ENCODE assay signal across 1 cellular context in the genomic region with DNA sequence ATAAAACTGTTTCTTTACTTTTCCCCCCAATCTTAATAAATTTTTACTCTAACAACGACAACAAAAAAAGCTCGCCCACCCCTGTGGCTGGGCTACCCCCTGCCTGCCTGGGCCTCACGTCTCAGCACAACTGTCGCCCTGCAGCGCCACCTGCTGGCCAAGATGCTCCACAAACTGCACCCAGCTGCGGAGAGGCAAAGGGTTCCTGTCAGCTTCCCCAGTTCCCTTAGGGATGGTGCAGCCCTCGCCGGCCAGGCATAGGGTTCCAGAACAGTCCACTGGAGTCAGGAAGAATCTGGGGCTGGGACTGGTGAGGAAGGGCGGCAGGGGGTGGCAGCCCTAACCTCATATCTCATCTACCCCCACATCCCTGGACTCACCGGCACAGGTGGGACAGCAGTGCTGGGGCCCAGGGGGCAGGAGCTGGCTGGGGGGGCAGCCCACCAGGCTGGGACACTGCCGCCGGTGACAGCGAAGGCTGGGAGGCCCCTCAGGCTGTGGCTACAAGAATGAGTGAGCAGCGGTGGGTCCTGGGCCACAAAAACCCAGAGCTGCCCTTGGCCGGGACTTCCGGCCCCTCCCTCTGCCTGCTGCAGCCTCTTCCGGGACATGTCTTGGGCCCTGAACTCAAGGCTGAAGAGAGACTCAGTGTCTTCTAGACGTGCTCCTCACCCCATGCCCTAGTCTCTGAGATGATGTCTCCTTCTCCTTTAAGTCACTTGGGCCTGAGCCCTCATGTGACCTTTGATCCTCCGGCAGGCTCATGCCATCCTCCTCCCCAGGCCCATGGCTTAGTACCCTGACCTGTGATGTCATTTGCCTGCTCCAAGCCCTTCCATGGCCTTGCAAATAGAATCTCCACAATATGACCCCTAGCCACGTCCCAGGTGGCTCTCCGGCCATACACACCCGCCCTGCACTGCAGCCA.
TF ChIP-seq lines count a peak whose summit lies in the region.

No MANE protein-coding gene starts in this region.

TF ChIP-seq in K562, 482 proteins besides CTCF, POLR2A, EP300 and RAD21 (continued from another document and continues in another):
- TF ChIP-seq, protein P1, sequence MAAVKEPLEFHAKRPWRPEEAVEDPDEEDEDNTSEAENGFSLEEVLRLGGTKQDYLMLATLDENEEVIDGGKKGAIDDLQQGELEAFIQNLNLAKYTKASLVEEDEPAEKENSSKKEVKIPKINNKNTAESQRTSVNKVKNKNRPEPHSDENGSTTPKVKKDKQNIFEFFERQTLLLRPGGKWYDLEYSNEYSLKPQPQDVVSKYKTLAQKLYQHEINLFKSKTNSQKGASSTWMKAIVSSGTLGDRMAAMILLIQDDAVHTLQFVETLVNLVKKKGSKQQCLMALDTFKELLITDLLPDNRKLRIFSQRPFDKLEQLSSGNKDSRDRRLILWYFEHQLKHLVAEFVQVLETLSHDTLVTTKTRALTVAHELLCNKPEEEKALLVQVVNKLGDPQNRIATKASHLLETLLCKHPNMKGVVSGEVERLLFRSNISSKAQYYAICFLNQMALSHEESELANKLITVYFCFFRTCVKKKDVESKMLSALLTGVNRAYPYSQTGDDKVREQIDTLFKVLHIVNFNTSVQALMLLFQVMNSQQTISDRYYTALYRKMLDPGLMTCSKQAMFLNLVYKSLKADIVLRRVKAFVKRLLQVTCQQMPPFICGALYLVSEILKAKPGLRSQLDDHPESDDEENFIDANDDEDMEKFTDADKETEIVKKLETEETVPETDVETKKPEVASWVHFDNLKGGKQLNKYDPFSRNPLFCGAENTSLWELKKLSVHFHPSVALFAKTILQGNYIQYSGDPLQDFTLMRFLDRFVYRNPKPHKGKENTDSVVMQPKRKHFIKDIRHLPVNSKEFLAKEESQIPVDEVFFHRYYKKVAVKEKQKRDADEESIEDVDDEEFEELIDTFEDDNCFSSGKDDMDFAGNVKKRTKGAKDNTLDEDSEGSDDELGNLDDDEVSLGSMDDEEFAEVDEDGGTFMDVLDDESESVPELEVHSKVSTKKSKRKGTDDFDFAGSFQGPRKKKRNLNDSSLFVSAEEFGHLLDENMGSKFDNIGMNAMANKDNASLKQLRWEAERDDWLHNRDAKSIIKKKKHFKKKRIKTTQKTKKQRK (IDR thresholded peaks at IDR 0.05; ENCODE audit: borderline replicate concordance, low read depth, low read length) = peak; percentile 72; the same call in 1 of the 2 replicates
- TF ChIP-seq, protein P2, sequence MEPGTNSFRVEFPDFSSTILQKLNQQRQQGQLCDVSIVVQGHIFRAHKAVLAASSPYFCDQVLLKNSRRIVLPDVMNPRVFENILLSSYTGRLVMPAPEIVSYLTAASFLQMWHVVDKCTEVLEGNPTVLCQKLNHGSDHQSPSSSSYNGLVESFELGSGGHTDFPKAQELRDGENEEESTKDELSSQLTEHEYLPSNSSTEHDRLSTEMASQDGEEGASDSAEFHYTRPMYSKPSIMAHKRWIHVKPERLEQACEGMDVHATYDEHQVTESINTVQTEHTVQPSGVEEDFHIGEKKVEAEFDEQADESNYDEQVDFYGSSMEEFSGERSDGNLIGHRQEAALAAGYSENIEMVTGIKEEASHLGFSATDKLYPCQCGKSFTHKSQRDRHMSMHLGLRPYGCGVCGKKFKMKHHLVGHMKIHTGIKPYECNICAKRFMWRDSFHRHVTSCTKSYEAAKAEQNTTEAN (CRISPR knock-in tag; IDR thresholded peaks at IDR 0.05) = no peak
- TF ChIP-seq DMBX1 (CRISPR knock-in tag; IDR thresholded peaks at IDR 0.05; ENCODE audit: borderline replicate concordance) (no peak), KHSRP (IDR thresholded peaks at IDR 0.05) (no peak), TSC22D4 (tag; IDR thresholded peaks at IDR 0.05) (no peak), SMAD1 (IDR thresholded peaks at IDR 0.05; ENCODE audit: low read depth, low read length, partially characterized antibody) (no peak), ZNF436 (CRISPR knock-in tag; IDR thresholded peaks at IDR 0.05) (no peak), MEF2A (IDR thresholded peaks at IDR 0.05; ENCODE audit: control insufficient read depth, low read depth, low read length) (no peak; the same call in 1 of the 2 replicates), MYC (IDR thresholded peaks at IDR 0.05; ENCODE audit: low read depth, low read length) (no peak), MYC (CRISPR knock-in tag; IDR thresholded peaks at IDR 0.05; ENCODE audit: borderline replicate concordance, low read depth) (no peak), FOXJ3 (CRISPR knock-in tag; IDR thresholded peaks at IDR 0.05) (no peak), ZNF324 (CRISPR knock-in tag; IDR thresholded peaks at IDR 0.05) (no peak), DDX20 (tag; IDR thresholded peaks at IDR 0.05; ENCODE audit: low read depth) (no peak), RBM15 (IDR thresholded peaks at IDR 0.05; ENCODE audit: insufficient read depth, low read length) (no peak), SETDB1 (IDR thresholded peaks at IDR 0.05; ENCODE audit: low read length) (no peak), MYBL2 (IDR thresholded peaks at IDR 0.05; ENCODE audit: low read depth) (no peak), MYBL2 (CRISPR knock-in tag; IDR thresholded peaks at IDR 0.05; ENCODE audit: borderline replicate concordance) (no peak), HDAC6 (IDR thresholded peaks at IDR 0.05; ENCODE audit: low read depth, low read length) (no peak), ZNF316 (IDR thresholded peaks at IDR 0.05) (no peak), FIP1L1 (IDR thresholded peaks at IDR 0.05; ENCODE audit: low read depth, low read length, poor library complexity, severe bottlenecking) (no peak), CXXC5 (CRISPR knock-in tag; IDR thresholded peaks at IDR 0.05) (peak; percentile 54), ESRRB (CRISPR knock-in tag; IDR thresholded peaks at IDR 0.05; ENCODE audit: borderline replicate concordance) (no peak), ZNF444 (CRISPR knock-in tag; IDR thresholded peaks at IDR 0.05) (no peak), BDP1 (IDR thresholded peaks at IDR 0.05; ENCODE audit: insufficient read depth, insufficient read length) (no peak), BRF1 (IDR thresholded peaks at IDR 0.05; ENCODE audit: borderline replicate concordance, extremely low read depth, insufficient read length) (no peak), SP1 (CRISPR knock-in tag; IDR thresholded peaks at IDR 0.05) (peak; percentile 79)
- TF ChIP-seq, protein P3, sequence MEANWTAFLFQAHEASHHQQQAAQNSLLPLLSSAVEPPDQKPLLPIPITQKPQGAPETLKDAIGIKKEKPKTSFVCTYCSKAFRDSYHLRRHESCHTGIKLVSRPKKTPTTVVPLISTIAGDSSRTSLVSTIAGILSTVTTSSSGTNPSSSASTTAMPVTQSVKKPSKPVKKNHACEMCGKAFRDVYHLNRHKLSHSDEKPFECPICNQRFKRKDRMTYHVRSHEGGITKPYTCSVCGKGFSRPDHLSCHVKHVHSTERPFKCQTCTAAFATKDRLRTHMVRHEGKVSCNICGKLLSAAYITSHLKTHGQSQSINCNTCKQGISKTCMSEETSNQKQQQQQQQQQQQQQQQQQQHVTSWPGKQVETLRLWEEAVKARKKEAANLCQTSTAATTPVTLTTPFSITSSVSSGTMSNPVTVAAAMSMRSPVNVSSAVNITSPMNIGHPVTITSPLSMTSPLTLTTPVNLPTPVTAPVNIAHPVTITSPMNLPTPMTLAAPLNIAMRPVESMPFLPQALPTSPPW (CRISPR knock-in tag; IDR thresholded peaks at IDR 0.05) = peak; percentile 44
- TF ChIP-seq, protein P4, sequence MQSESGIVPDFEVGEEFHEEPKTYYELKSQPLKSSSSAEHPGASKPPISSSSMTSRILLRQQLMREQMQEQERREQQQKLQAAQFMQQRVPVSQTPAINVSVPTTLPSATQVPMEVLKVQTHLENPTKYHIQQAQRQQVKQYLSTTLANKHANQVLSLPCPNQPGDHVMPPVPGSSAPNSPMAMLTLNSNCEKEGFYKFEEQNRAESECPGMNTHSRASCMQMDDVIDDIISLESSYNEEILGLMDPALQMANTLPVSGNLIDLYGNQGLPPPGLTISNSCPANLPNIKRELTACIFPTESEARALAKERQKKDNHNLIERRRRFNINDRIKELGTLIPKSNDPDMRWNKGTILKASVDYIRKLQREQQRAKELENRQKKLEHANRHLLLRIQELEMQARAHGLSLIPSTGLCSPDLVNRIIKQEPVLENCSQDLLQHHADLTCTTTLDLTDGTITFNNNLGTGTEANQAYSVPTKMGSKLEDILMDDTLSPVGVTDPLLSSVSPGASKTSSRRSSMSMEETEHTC (IDR thresholded peaks at IDR 0.05) = no peak
- TF ChIP-seq, protein P5, sequence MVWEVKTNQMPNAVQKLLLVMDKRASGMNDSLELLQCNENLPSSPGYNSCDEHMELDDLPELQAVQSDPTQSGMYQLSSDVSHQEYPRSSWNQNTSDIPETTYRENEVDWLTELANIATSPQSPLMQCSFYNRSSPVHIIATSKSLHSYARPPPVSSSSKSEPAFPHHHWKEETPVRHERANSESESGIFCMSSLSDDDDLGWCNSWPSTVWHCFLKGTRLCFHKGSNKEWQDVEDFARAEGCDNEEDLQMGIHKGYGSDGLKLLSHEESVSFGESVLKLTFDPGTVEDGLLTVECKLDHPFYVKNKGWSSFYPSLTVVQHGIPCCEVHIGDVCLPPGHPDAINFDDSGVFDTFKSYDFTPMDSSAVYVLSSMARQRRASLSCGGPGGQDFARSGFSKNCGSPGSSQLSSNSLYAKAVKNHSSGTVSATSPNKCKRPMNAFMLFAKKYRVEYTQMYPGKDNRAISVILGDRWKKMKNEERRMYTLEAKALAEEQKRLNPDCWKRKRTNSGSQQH (CRISPR knock-in tag; IDR thresholded peaks at IDR 0.05) = no peak
- TF ChIP-seq, protein P6, sequence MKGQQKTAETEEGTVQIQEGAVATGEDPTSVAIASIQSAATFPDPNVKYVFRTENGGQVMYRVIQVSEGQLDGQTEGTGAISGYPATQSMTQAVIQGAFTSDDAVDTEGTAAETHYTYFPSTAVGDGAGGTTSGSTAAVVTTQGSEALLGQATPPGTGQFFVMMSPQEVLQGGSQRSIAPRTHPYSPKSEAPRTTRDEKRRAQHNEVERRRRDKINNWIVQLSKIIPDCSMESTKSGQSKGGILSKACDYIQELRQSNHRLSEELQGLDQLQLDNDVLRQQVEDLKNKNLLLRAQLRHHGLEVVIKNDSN (CRISPR knock-in tag; IDR thresholded peaks at IDR 0.05) = no peak
- TF ChIP-seq, protein P7, sequence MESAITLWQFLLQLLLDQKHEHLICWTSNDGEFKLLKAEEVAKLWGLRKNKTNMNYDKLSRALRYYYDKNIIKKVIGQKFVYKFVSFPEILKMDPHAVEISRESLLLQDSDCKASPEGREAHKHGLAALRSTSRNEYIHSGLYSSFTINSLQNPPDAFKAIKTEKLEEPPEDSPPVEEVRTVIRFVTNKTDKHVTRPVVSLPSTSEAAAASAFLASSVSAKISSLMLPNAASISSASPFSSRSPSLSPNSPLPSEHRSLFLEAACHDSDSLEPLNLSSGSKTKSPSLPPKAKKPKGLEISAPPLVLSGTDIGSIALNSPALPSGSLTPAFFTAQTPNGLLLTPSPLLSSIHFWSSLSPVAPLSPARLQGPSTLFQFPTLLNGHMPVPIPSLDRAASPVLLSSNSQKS (CRISPR knock-in tag; IDR thresholded peaks at IDR 0.05) = no peak
- TF ChIP-seq, protein P8, sequence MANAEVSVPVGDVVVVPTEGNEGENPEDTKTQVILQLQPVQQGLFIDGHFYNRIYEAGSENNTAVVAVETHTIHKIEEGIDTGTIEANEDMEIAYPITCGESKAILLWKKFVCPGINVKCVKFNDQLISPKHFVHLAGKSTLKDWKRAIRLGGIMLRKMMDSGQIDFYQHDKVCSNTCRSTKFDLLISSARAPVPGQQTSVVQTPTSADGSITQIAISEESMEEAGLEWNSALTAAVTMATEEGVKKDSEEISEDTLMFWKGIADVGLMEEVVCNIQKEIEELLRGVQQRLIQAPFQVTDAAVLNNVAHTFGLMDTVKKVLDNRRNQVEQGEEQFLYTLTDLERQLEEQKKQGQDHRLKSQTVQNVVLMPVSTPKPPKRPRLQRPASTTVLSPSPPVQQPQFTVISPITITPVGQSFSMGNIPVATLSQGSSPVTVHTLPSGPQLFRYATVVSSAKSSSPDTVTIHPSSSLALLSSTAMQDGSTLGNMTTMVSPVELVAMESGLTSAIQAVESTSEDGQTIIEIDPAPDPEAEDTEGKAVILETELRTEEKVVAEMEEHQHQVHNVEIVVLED (CRISPR knock-in tag; IDR thresholded peaks at IDR 0.05) = no peak
- TF ChIP-seq, protein P9, sequence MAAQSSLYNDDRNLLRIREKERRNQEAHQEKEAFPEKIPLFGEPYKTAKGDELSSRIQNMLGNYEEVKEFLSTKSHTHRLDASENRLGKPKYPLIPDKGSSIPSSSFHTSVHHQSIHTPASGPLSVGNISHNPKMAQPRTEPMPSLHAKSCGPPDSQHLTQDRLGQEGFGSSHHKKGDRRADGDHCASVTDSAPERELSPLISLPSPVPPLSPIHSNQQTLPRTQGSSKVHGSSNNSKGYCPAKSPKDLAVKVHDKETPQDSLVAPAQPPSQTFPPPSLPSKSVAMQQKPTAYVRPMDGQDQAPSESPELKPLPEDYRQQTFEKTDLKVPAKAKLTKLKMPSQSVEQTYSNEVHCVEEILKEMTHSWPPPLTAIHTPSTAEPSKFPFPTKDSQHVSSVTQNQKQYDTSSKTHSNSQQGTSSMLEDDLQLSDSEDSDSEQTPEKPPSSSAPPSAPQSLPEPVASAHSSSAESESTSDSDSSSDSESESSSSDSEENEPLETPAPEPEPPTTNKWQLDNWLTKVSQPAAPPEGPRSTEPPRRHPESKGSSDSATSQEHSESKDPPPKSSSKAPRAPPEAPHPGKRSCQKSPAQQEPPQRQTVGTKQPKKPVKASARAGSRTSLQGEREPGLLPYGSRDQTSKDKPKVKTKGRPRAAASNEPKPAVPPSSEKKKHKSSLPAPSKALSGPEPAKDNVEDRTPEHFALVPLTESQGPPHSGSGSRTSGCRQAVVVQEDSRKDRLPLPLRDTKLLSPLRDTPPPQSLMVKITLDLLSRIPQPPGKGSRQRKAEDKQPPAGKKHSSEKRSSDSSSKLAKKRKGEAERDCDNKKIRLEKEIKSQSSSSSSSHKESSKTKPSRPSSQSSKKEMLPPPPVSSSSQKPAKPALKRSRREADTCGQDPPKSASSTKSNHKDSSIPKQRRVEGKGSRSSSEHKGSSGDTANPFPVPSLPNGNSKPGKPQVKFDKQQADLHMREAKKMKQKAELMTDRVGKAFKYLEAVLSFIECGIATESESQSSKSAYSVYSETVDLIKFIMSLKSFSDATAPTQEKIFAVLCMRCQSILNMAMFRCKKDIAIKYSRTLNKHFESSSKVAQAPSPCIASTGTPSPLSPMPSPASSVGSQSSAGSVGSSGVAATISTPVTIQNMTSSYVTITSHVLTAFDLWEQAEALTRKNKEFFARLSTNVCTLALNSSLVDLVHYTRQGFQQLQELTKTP (IDR thresholded peaks at IDR 0.05; ENCODE audit: low read depth in 1 of 2, partially characterized antibody in 2 of 2) = no peak
- TF ChIP-seq, protein P10, sequence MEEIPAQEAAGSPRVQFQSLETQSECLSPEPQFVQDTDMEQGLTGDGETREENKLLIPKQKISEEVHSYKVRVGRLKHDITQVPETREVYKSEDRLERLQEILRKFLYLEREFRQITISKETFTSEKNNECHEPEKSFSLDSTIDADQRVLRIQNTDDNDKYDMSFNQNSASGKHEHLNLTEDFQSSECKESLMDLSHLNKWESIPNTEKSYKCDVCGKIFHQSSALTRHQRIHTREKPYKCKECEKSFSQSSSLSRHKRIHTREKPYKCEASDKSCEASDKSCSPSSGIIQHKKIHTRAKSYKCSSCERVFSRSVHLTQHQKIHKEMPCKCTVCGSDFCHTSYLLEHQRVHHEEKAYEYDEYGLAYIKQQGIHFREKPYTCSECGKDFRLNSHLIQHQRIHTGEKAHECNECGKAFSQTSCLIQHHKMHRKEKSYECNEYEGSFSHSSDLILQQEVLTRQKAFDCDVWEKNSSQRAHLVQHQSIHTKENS (CRISPR knock-in tag; IDR thresholded peaks at IDR 0.05) = no peak
- TF ChIP-seq, protein P11, sequence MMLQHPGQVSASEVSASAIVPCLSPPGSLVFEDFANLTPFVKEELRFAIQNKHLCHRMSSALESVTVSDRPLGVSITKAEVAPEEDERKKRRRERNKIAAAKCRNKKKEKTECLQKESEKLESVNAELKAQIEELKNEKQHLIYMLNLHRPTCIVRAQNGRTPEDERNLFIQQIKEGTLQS (IDR thresholded peaks at IDR 0.05) = no peak
- TF ChIP-seq, protein P11 (CRISPR knock-in tag; conservative IDR thresholded peaks at IDR 0.05) = 0 out of 2 replicates have a peak, but pooled peaks have one; percentile 14
